ENCODE assay signal across 9 cellular contexts in the genomic region with DNA sequence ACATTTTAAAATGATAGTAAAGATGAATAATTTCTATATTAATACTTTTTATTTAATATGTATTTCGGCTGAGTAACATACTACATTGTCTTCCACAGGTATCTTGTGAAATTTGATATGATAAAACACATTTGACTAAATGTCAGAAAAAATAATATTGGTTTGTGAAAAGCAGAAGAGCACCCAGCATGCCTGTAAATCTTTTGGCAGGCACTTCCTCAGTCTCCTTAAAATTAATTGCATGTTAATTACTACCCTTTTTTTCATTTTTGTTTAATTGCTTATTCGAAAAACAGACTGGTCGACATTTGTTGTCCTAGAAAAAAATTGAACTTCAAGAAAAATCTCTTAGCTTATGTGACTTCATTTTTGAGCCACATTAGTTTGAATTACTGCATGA. TPM values are rescaled to one million over a fixed set of nuclear protein-coding genes. Genes with fewer than 3 reads are reported as not detected.
DNase-seq lines count a peak whose midpoint lies in the region; ATAC-seq and TF ChIP-seq lines count a peak whose summit lies in the region.
"Had no signal": no experiment of that assay in that cellular context is flagged by ENCODE, and none has a peak within 500 bp of the region (broad histone marks: within the 10 kb centered on the region; RNA-seq: fewer than 3 reads in every experiment).

No MANE protein-coding gene starts in this region.

- H3K9me2 ChIP-seq in hepatocyte (replicated peaks; ENCODE audit: insufficient read depth), result no peaks in the 10 kb centered on the region

- 56% methylated on average over 3 of the region's 3 CpGs for WGBS in hepatocyte (ENCODE audit: low lambda C conversion rate, missing lambda C conversion rate)
- WGBS in suprapubic skin, result 61% methylated on average over 3 of the region's 3 CpGs

- TF ChIP-seq POLR2A in suprapubic skin (IDR thresholded peaks at IDR 0.05), result no peak

- H3K4me1 ChIP-seq in hepatocyte (ENCODE audit: insufficient read depth), result peaks cover 41% of the 10 kb centered on the region
- peaks cover 45% of the 10 kb centered on the region for H3K4me1 ChIP-seq in suprapubic skin

- TF ChIP-seq EP300 in suprapubic skin (IDR thresholded peaks at IDR 0.05), result no peak

- H3K4me3 ChIP-seq in WI38 (ENCODE audit: low read depth, low read length) (peak overlapping the region; percentile 62), hepatocyte (peak overlapping the region; percentile 38), suprapubic skin (peak overlapping the region; percentile 54)

- no peaks in the 10 kb centered on the region for H3K9me3 ChIP-seq in hepatocyte (ENCODE audit: low read depth)
- H3K9me3 ChIP-seq in suprapubic skin, result no peaks in the 10 kb centered on the region

- H3K4me3 Mint-ChIP-seq in activated T-cell treated with anti-CD3 and anti-CD28 coated beads, Interleukin-2, amount 50 U/mL, for 24 hours, result peak overlapping the region; percentile 47
- H3K4me3 Mint-ChIP-seq in activated T-cell treated with anti-CD3 and anti-CD28 coated beads, Interleukin-2, amount 50 U/mL, for 4 hours, result no peak overlapping the region

- H3K27ac Mint-ChIP-seq in activated T-cell treated with anti-CD3 and anti-CD28 coated beads, Interleukin-2, amount 50 U/mL, for 24 hours, result no peak overlapping the region

- peak overlapping the region; percentile 80 for H3K4me2 ChIP-seq in hepatocyte

- H3K27ac ChIP-seq in hepatocyte (peak overlapping the region; percentile 90), suprapubic skin (peak overlapping the region; percentile 89)

- no peaks in the 10 kb centered on the region for H3K27me3 ChIP-seq in hepatocyte
- no peaks in the 10 kb centered on the region for H3K27me3 ChIP-seq in suprapubic skin

- peaks cover 18% of the 10 kb centered on the region for H3K36me3 Mint-ChIP-seq in activated T-cell treated with anti-CD3 and anti-CD28 coated beads, Interleukin-2, amount 50 U/mL, for 24 hours (ENCODE audit: low read depth)
- peaks cover 5% of the 10 kb centered on the region for H3K36me3 Mint-ChIP-seq in activated T-cell treated with anti-CD3 and anti-CD28 coated beads, Interleukin-2, amount 50 U/mL, for 4 hours (ENCODE audit: insufficient read depth)

- H3K79me2 ChIP-seq in hepatocyte, result peaks cover 77% of the 10 kb centered on the region

- ATAC-seq in activated T-cell treated with anti-CD3 and anti-CD28 coated beads, Interleukin-2, amount 50 U/mL, for 4 hours, result no peak
- no peak for ATAC-seq in GM18502 (IDR thresholded peaks at IDR 0.05; ENCODE audit: poor library complexity, unreplicated experiment)

- H4K20me1 ChIP-seq in hepatocyte (ENCODE audit: insufficient read depth, poor library complexity, severe bottlenecking), result no peaks in the 10 kb centered on the region

- DNase-seq in activated T-cell treated with anti-CD3 and anti-CD28 coated beads, Interleukin-2, amount 50 U/mL, for 24 hours, result no peak
- DNase-seq in activated T-cell treated with anti-CD3 and anti-CD28 coated beads, Interleukin-2, amount 50 U/mL, for 4 hours, result no peak
- DNase-seq in hepatocyte (ENCODE audit: low spot score) (no peak), suprapubic skin (ENCODE audit: low spot score in 2 of 2) (no peak), epidermal melanocyte (ENCODE audit: insufficient read length, low spot score) (no peak)
- DNase-seq in stimulated activated CD4-positive, alpha-beta T cell treated with anti-CD3 and anti-CD28 coated beads, Interleukin-2, amount 100 ng/mL, for 24 hours, result no peak
- DNase-seq: activated naive CD8-positive, alpha-beta T cell treated with anti-CD3 and anti-CD28 coated beads, Interleukin-2, amount 10 ng/mL, durations not matched to agents 7 days and 5 days had no signal

- H3K36me3 ChIP-seq in hepatocyte (replicated peaks; ENCODE audit: insufficient read depth, low read depth) (no peaks in the 10 kb centered on the region), suprapubic skin (no peaks in the 10 kb centered on the region)

- TF ChIP-seq CTCF in WI38 (IDR thresholded peaks at IDR 0.05; ENCODE audit: low read depth, low read length) (no peak), hepatocyte (IDR thresholded peaks at IDR 0.05; ENCODE audit: poor library complexity) (no peak), suprapubic skin (IDR thresholded peaks at IDR 0.05) (no peak)

- no peaks in the 10 kb centered on the region for H3K27me3 Mint-ChIP-seq in activated T-cell treated with anti-CD3 and anti-CD28 coated beads, Interleukin-2, amount 50 U/mL, for 24 hours
- H3K27me3 Mint-ChIP-seq in activated T-cell treated with anti-CD3 and anti-CD28 coated beads, Interleukin-2, amount 50 U/mL, for 4 hours (ENCODE audit: low read depth), result no peaks in the 10 kb centered on the region
- H3K27me3 Mint-ChIP-seq: activated naive CD8-positive, alpha-beta T cell treated with anti-CD3 and anti-CD28 coated beads, Interleukin-2, amount 10 ng/mL, durations not matched to agents 7 days and 5 days had no signal

- H3K4me1 Mint-ChIP-seq in activated T-cell treated with anti-CD3 and anti-CD28 coated beads, Interleukin-2, amount 50 U/mL, for 24 hours (ENCODE audit: low read depth), result peaks cover 49% of the 10 kb centered on the region
- H3K4me1 Mint-ChIP-seq in activated T-cell treated with anti-CD3 and anti-CD28 coated beads, Interleukin-2, amount 50 U/mL, for 4 hours (ENCODE audit: low read depth), result peaks cover 44% of the 10 kb centered on the region

- H2AFZ ChIP-seq in hepatocyte, result peak overlapping the region; percentile 45

- H3K9me3 Mint-ChIP-seq in activated T-cell treated with anti-CD3 and anti-CD28 coated beads, Interleukin-2, amount 50 U/mL, for 24 hours, result no peaks in the 10 kb centered on the region
- H3K9me3 Mint-ChIP-seq in activated T-cell treated with anti-CD3 and anti-CD28 coated beads, Interleukin-2, amount 50 U/mL, for 4 hours, result no peaks in the 10 kb centered on the region
- H3K9me3 Mint-ChIP-seq: activated naive CD8-positive, alpha-beta T cell treated with anti-CD3 and anti-CD28 coated beads, Interleukin-2, amount 10 ng/mL, durations not matched to agents 7 days and 5 days had no signal

RNA-seq across cellular contexts. Expression of a gene that starts 40.6 kb away (rescaled TPM):
- 10 to 100 TPM; 16.0 to 17.4 (median 16.0) TPM for total RNA-seq in activated T-cell treated with anti-CD3 and anti-CD28 coated beads, Interleukin-2, amount 50 U/mL, for 4 hours
- total RNA-seq in hepatocyte, result 38.4 and 41.2 TPM in 2 replicates
- polyA plus RNA-seq in hepatocyte, result 11.0 and 14.9 TPM in 2 replicates
- 10 to 100 TPM; 43.7 to 58.5 (median 51.7) TPM for total RNA-seq in suprapubic skin

RNA-seq across cellular contexts. Expression of a gene that starts 48.5 kb away (rescaled TPM):
- total RNA-seq in activated T-cell treated with anti-CD3 and anti-CD28 coated beads, Interleukin-2, amount 50 U/mL, for 4 hours, result 1 to 10 TPM; 6.0 to 6.6 (median 6.6) TPM
- total RNA-seq in hepatocyte (7.8 and 8.1 TPM in 2 replicates), suprapubic skin (10 to 100 TPM in 1 of 4 donors, 1 to 10 TPM in 3; 6.0 to 11.1 (median 6.7) TPM)
- polyA plus RNA-seq in hepatocyte, result 10.4 and 10.7 TPM in 2 replicates
